Comparison of ENCODE assay signal across 26 cellular contexts in genomic region chr6:163944897-163945296, GRCh38.
DNase-seq lines count a peak whose midpoint lies in the region; ATAC-seq, FAIRE-seq and TF ChIP-seq lines count a peak whose summit lies in the region.
"Had no signal": no experiment of that assay in that cellular context is flagged by ENCODE, and none has a peak within 500 bp of the region (broad histone marks: within the 10 kb centered on the region; RNA-seq: fewer than 3 reads in every experiment).

No MANE protein-coding gene starts in this region.

- H2BK12ac ChIP-seq in H9 (ENCODE audit: insufficient read length, low read depth, low read length) = no peak overlapping the region

- H3K4me2 ChIP-seq in H9 (ENCODE audit: insufficient read depth, insufficient read length, low read length) = no peak overlapping the region

- H4K91ac ChIP-seq in H9 (ENCODE audit: insufficient read length, low read depth, low read length) = no peak overlapping the region

- TF ChIP-seq CTCF in H9 (conservative IDR thresholded peaks at IDR 0.05) = no peak
- TF ChIP-seq CTCF in progenitor cell of endocrine pancreas (IDR thresholded peaks at IDR 0.05; ENCODE audit: unreplicated experiment) = no peak
- no peak for TF ChIP-seq CTCF in type B pancreatic cell (conservative IDR thresholded peaks at IDR 0.05)

- H3K23me2 ChIP-seq in H9 (ENCODE audit: insufficient read length, low read depth, low read length, poor library complexity, severe bottlenecking) = peaks cover 4% of the 10 kb centered on the region

- no peaks in the 10 kb centered on the region for H3K79me2 ChIP-seq in H9 (ENCODE audit: insufficient read depth, low read length)

- H3K27me3 Mint-ChIP-seq in H9 (ENCODE audit: low read depth) (peaks cover 1% of the 10 kb centered on the region; the same call in 1 of the 2 replicates), progenitor cell of endocrine pancreas (peaks cover 50% of the 10 kb centered on the region), type B pancreatic cell (peaks cover 10% of the 10 kb centered on the region)

- H2AFZ ChIP-seq in H9 (ENCODE audit: low read length) = no peak overlapping the region

- no peak overlapping the region for H2BK120ac ChIP-seq in H9 (ENCODE audit: low read depth, low read length, poor library complexity, severe bottlenecking)

- H3K4ac ChIP-seq in H9 (ENCODE audit: low read depth, low read length) = no peak overlapping the region

- H2AK5ac ChIP-seq in H9 (ENCODE audit: insufficient read length, low read length) = no peak overlapping the region

- ATAC-seq in HG02588 (IDR thresholded peaks at IDR 0.05; ENCODE audit: unreplicated experiment) = no peak
- ATAC-seq: activated CD8-positive, alpha-beta T cell treated with anti-CD3 and anti-CD28 coated beads, Interleukin-2, amount 10 ng/mL, durations not matched to agents 7 days and 5 days; stimulated activated naive CD8-positive, alpha-beta T cell treated with anti-CD3 and anti-CD28 coated beads, Interleukin-15, Interleukin-2, amounts not matched to agents 100 U/mL and 50 U/mL, for 24 hours had no signal

- no peaks in the 10 kb centered on the region for H3K9me3 ChIP-seq in H9 (ENCODE audit: control insufficient read depth, low read depth, low read length)
- H3K9me3 ChIP-seq: HAP-1, ovary, sigmoid colon, upper lobe of left lung had no signal

- H4K20me1 ChIP-seq in H9 (ENCODE audit: control insufficient read depth, insufficient read depth, insufficient read length) = no peaks in the 10 kb centered on the region

- H3K9me3 Mint-ChIP-seq in H9 = peaks cover 2 to 3% of the 10 kb centered on the region in 2 experiments; a peak in 4 of 5 replicates
- H3K9me3 Mint-ChIP-seq in progenitor cell of endocrine pancreas (ENCODE audit: low read depth) = no peaks in the 10 kb centered on the region
- peaks cover 3% of the 10 kb centered on the region for H3K9me3 Mint-ChIP-seq in type B pancreatic cell
- H3K9me3 Mint-ChIP-seq: activated T-cell treated with anti-CD3 and anti-CD28 coated beads, Interleukin-2, amount 50 U/mL, for 24 hours had no signal

- no peak overlapping the region for H4K5ac ChIP-seq in H9 (ENCODE audit: insufficient read length, low read depth, low read length)

- H3K14ac ChIP-seq in H9 (ENCODE audit: insufficient read depth, low read length) = no peak overlapping the region; the same call in 1 of the 2 replicates

- H3K27ac ChIP-seq in H9 (ENCODE audit: insufficient read length, low read depth, low read length) = no peak overlapping the region
- H3K27ac ChIP-seq: ovary, upper lobe of left lung had no signal

- H3K18ac ChIP-seq in H9 (ENCODE audit: insufficient read length, low read depth, low read length) = peak overlapping the region; percentile 27

- TF ChIP-seq POLR2A in GM12891 (IDR thresholded peaks at IDR 0.05; ENCODE audit: low read depth, low read length) = no peak

- H3K27ac Mint-ChIP-seq in H9 (peak overlapping the region; percentile 41 to 73 (median 65)), progenitor cell of endocrine pancreas (no peak overlapping the region), type B pancreatic cell (no peak overlapping the region)
- H3K27ac Mint-ChIP-seq: activated CD8-positive, alpha-beta T cell treated with anti-CD3 and anti-CD28 coated beads, Interleukin-2, amount 10 ng/mL, durations not matched to agents 7 days and 5 days; activated T-cell treated with anti-CD3 and anti-CD28 coated beads, Interleukin-2, amount 50 U/mL, for 24 hours had no signal

- H2BK15ac ChIP-seq in H9 (ENCODE audit: low read depth, low read length) = no peak overlapping the region

- no peak overlapping the region for H3K9ac ChIP-seq in H9 (ENCODE audit: extremely low read depth, insufficient read length, low read length)

- H3K79me1 ChIP-seq in H9 (ENCODE audit: insufficient read depth, low read depth, low read length, poor library complexity, severe bottlenecking) = no peaks in the 10 kb centered on the region

- H4K8ac ChIP-seq in H9 (replicated peaks; ENCODE audit: insufficient read length, low read depth, low read length) = no peak overlapping the region

- FAIRE-seq in GM12891 (lab: Jason Lieb, UNC) = no peak

- DNase-seq in H9 (no peak), NCI-H69 (lab: John Stamatoyannopoulos, UW) (peak; percentile 60), globus pallidus (ENCODE audit: low spot score) (peak; percentile 52), pons (ENCODE audit: low spot score) (peak; percentile 42), GM12891 (ENCODE audit: insufficient read length, low spot score) (no peak), progenitor cell of endocrine pancreas (ENCODE audit: low spot score, unreplicated experiment) (no peak), type B pancreatic cell (ENCODE audit: extremely low spot score, unreplicated experiment) (no peak)
- DNase-seq: activated CD4-positive, CD25-positive, alpha-beta regulatory T cell treated with anti-CD3 and anti-CD28 coated beads, Interleukin-2, amount 50 U/mL, for 72 hours; activated CD8-positive, alpha-beta T cell treated with anti-CD3 and anti-CD28 coated beads, Interleukin-2, amount 10 ng/mL, durations not matched to agents 7 days and 5 days; activated naive CD4-positive, alpha-beta T cell; activated T-cell treated with anti-CD3 and anti-CD28 coated beads, Interleukin-2, amount 50 U/mL, for 24 hours; COR-L47; effector memory CD4-positive, alpha-beta T cell; Kasumi-1; NCI-H1048; NCI-H2107; NCI-H510A treated with DMSO at 0.1 percent for 48 hours; ovary; RPMI8226; sigmoid colon; stimulated activated CD4-positive, alpha-beta T cell treated with anti-CD3 and anti-CD28 coated beads, Interleukin-1b, Interleukin-23, amount 100 ng/mL, for 48 hours; stimulated activated naive CD8-positive, alpha-beta T cell treated with anti-CD3 and anti-CD28 coated beads, Interleukin-15, Interleukin-2, amounts not matched to agents 100 U/mL and 50 U/mL, for 24 hours had no signal

- H2BK5ac ChIP-seq in H9 (ENCODE audit: insufficient read length, low read length) = no peak overlapping the region

- H3T11ph ChIP-seq in H9 (ENCODE audit: low read length) = no peak overlapping the region

- H3K23ac ChIP-seq in H9 (ENCODE audit: insufficient read length, low read depth, low read length) = no peak overlapping the region

- WGBS in H9 (ENCODE audit: extremely low coverage, insufficient read length, low lambda C conversion rate) = no CpG with 5 or more reads among the region's 11 CpGs

- H3K4me3 Mint-ChIP-seq in H9 (peak overlapping the region; percentile 9 to 41; a peak in 4 of 5 replicates), progenitor cell of endocrine pancreas (ENCODE audit: low read depth) (no peak overlapping the region), type B pancreatic cell (no peak overlapping the region)
- H3K4me3 Mint-ChIP-seq: activated CD8-positive, alpha-beta T cell treated with anti-CD3 and anti-CD28 coated beads, Interleukin-2, amount 10 ng/mL, durations not matched to agents 7 days and 5 days; activated T-cell treated with anti-CD3 and anti-CD28 coated beads, Interleukin-2, amount 50 U/mL, for 24 hours; central memory CD8-positive, alpha-beta T cell had no signal

- H3K27me3 ChIP-seq in H9 (ENCODE audit: insufficient read depth, low read length) = no peaks in the 10 kb centered on the region
- H3K27me3 ChIP-seq: ovary, upper lobe of left lung had no signal

- H3K36me3 Mint-ChIP-seq in H9 (ENCODE audit: insufficient read depth in 1 of 3, low read depth in 3 of 3) (no peaks in the 10 kb centered on the region), progenitor cell of endocrine pancreas (ENCODE audit: insufficient read depth) (no peaks in the 10 kb centered on the region), type B pancreatic cell (no peaks in the 10 kb centered on the region)

- no peak overlapping the region for H3K56ac ChIP-seq in H9 (ENCODE audit: insufficient read length, low read depth, low read length)

- H2BK20ac ChIP-seq in H9 (ENCODE audit: low read depth, low read length, poor library complexity, severe bottlenecking) = no peak overlapping the region

- H3K4me1 Mint-ChIP-seq in H9 (peaks cover 69 to 72% of the 10 kb centered on the region in 2 experiments), progenitor cell of endocrine pancreas (ENCODE audit: low read depth) (peaks cover 9% of the 10 kb centered on the region), type B pancreatic cell (ENCODE audit: unreplicated experiment) (peaks cover 35% of the 10 kb centered on the region)
- H3K4me1 Mint-ChIP-seq: central memory CD8-positive, alpha-beta T cell had no signal

- H3K4me1 ChIP-seq in H9 (ENCODE audit: insufficient read depth, low read length) = peaks cover 6% of the 10 kb centered on the region; the same call in 1 of the 2 replicates

TF ChIP-seq in GM12891, 5 proteins besides CTCF, POLR2A, EP300 and RAD21:
- TF ChIP-seq POU2F2 (IDR thresholded peaks at IDR 0.05; ENCODE audit: low read depth, low read length) (no peak), SPI1 (IDR thresholded peaks at IDR 0.05; ENCODE audit: low read depth, low read length) (no peak), TAF1 (IDR thresholded peaks at IDR 0.05; ENCODE audit: low read depth, low read length) (no peak), POLR2AphosphoS5 (IDR thresholded peaks at IDR 0.05; ENCODE audit: low read depth, low read length) (no peak), PAX5 (IDR thresholded peaks at IDR 0.05; ENCODE audit: insufficient read depth, low read length, severe bottlenecking) (no peak)

Comparison
In these comparisons a context has a peak if more than half of its experiments do, and no peak if none do; other contexts are left out.
1. DNase-seq: peak in NCI-H69 (single experiment), globus pallidus (single experiment) and pons (single experiment); none in H9 (single experiment), GM12891 (single experiment), progenitor cell of endocrine pancreas (single experiment) and type B pancreatic cell (single experiment).
2. H3K27ac Mint-ChIP-seq: peak in H9 (3 of 3); none in progenitor cell of endocrine pancreas (single experiment) and type B pancreatic cell (single experiment).
3. H3K4me3 Mint-ChIP-seq: peak in H9 (2 of 2); none in progenitor cell of endocrine pancreas (single experiment) and type B pancreatic cell (single experiment).